In genomic region chr22:43956805-43957463, GRCh38 we compare ENCODE assay signal across 9 cellular contexts. TPM values are rescaled to one million over a fixed set of nuclear protein-coding genes. Genes with fewer than 3 reads are reported as not detected.
DNase-seq lines count a peak whose midpoint lies in the region; ATAC-seq, FAIRE-seq and TF ChIP-seq lines count a peak whose summit lies in the region.
"Had no signal": no experiment of that assay in that cellular context is flagged by ENCODE, and none has a peak within 500 bp of the region (broad histone marks: within the 10 kb centered on the region; RNA-seq: fewer than 3 reads in every experiment).

No MANE protein-coding gene starts in this region.

- H3K9me3 ChIP-seq in heart left ventricle (no peaks in the 10 kb centered on the region), liver (ENCODE audit: control insufficient read depth in 4 of 4, low read length in 3 of 4) (no peaks in the 10 kb centered on the region), kidney (ENCODE audit: control insufficient read depth in 1 of 2, low read length in 2 of 2) (no peaks in the 10 kb centered on the region)

- no peaks in the 10 kb centered on the region for H3K9me3 Mint-ChIP-seq in activated naive CD8-positive, alpha-beta T cell treated with anti-CD3 and anti-CD28 coated beads for 36 hours
- H3K9me3 Mint-ChIP-seq in type B pancreatic cell: no peaks in the 10 kb centered on the region

- in situ Hi-C loops in GM13976 (cut with MboI; ENCODE audit: low sequenced_read_pairs, unreplicated experiment): no loop called here

- TF ChIP-seq CTCF in heart left ventricle (IDR thresholded peaks at IDR 0.05) (peak in 1 of 12 donors; percentile 23), liver (IDR thresholded peaks at IDR 0.05; ENCODE audit: low read depth, low read length, missing input control) (no peak), type B pancreatic cell (conservative IDR thresholded peaks at IDR 0.05) (no peak), GM13976 (IDR thresholded peaks at IDR 0.05; ENCODE audit: borderline replicate concordance, control extremely low read depth, extremely low read depth, insufficient read depth, missing control alignments) (no peak), kidney (IDR thresholded peaks at IDR 0.05; ENCODE audit: borderline replicate concordance, extremely low read depth, insufficient read depth) (no peak)

- H3K36me3 Mint-ChIP-seq in activated naive CD8-positive, alpha-beta T cell treated with anti-CD3 and anti-CD28 coated beads for 36 hours: peaks cover 13% of the 10 kb centered on the region
- H3K36me3 Mint-ChIP-seq in type B pancreatic cell: peaks cover 3% of the 10 kb centered on the region

- H3K36me3 ChIP-seq in heart left ventricle: no peaks in the 10 kb centered on the region
- H3K36me3 ChIP-seq in liver (ENCODE audit: control insufficient read depth in 4 of 4, insufficient read depth in 3 of 4, low read depth in 1 of 4, low read length in 3 of 4): no peaks in the 10 kb centered on the region
- no peaks in the 10 kb centered on the region for H3K36me3 ChIP-seq in kidney (ENCODE audit: control insufficient read depth in 1 of 2, insufficient read depth in 2 of 2, low read length in 2 of 2)

- 61 to 70% (median 64%) methylated on average over 9 of the region's 9 CpGs for WGBS in heart left ventricle, 4 donors
- WGBS in liver: 35% methylated on average over 9 of the region's 9 CpGs

- peak overlapping the region in 9 of 12 donors; percentile 66 to 97 (median 85) for H3K4me3 ChIP-seq in heart left ventricle
- H3K4me3 ChIP-seq in liver (ENCODE audit: low read depth in 1 of 3, low read length in 3 of 3): peak overlapping the region in 1 of 3 donors; percentile 76
- H3K4me3 ChIP-seq in kidney (ENCODE audit: low read length in 2 of 2): peak overlapping the region in 1 of 2 donors; percentile 84

- TF ChIP-seq POLR2A in heart left ventricle (IDR thresholded peaks at IDR 0.05): no peak

- peaks cover 0 to 37% (median 30%) of the 10 kb centered on the region in 12 donors for H3K4me1 ChIP-seq in heart left ventricle
- peaks cover 6 to 33% (median 22%) of the 10 kb centered on the region in 4 donors for H3K4me1 ChIP-seq in liver (ENCODE audit: control insufficient read depth in 4 of 4, insufficient read depth in 4 of 4, low read length in 3 of 4)
- peaks cover 7 to 12% of the 10 kb centered on the region in 2 donors for H3K4me1 ChIP-seq in kidney (ENCODE audit: control insufficient read depth in 1 of 2, insufficient read depth in 1 of 2, low read depth in 1 of 2, low read length in 2 of 2)

- H3K27ac ChIP-seq in heart left ventricle (peak overlapping the region in 8 of 12 donors; percentile 9 to 90 (median 16)), liver (ENCODE audit: low read depth in 1 of 2, low read length in 2 of 2) (no peak overlapping the region), kidney (ENCODE audit: low read depth in 2 of 2, low read length in 2 of 2) (no peak overlapping the region)

- H3K27ac Mint-ChIP-seq in activated naive CD8-positive, alpha-beta T cell treated with anti-CD3 and anti-CD28 coated beads for 36 hours: no peak overlapping the region
- peak overlapping the region; percentile 93 for H3K27ac Mint-ChIP-seq in type B pancreatic cell

- H3K27me3 ChIP-seq in heart left ventricle: peaks cover 0 to 5% (median 0%) of the 10 kb centered on the region in 9 donors
- no peaks in the 10 kb centered on the region for H3K27me3 ChIP-seq in liver (ENCODE audit: control insufficient read depth in 4 of 4, insufficient read depth in 4 of 4, low read length in 3 of 4)

- ATAC-seq in heart left ventricle: no peak
- no peak for ATAC-seq in Right ventricle myocardium superior (ENCODE audit: poor library complexity)

- intact Hi-C loops in heart left ventricle (cut with DNase I) (no loop called here), Right ventricle myocardium superior (cut with DNase I) (no loop called here), kidney (cut with DNase I) (no loop called here)

- peak in 1 of 5 donors; percentile 37 for DNase-seq in heart left ventricle
- DNase-seq in Right ventricle myocardium superior: no peak
- DNase-seq in activated naive CD8-positive, alpha-beta T cell treated with anti-CD3 and anti-CD28 coated beads for 36 hours: no peak
- no peak for DNase-seq in type B pancreatic cell (ENCODE audit: extremely low spot score, unreplicated experiment)
- no peak for DNase-seq in GM13976 (ENCODE audit: low spot score)
- no peak for DNase-seq in kidney
- no peak for DNase-seq in NCI-H1930 (lab: John Stamatoyannopoulos, UW)
- DNase-seq: COR-L47 had no signal

- H3K4me3 Mint-ChIP-seq in activated naive CD8-positive, alpha-beta T cell treated with anti-CD3 and anti-CD28 coated beads for 36 hours: peak overlapping the region; percentile 100
- peak overlapping the region; percentile 97 for H3K4me3 Mint-ChIP-seq in type B pancreatic cell

- no peak for FAIRE-seq in kidney (lab: Jason Lieb, UNC)

- TF ChIP-seq RAD21 in liver (IDR thresholded peaks at IDR 0.05): no peak

- H3K4me1 Mint-ChIP-seq in activated naive CD8-positive, alpha-beta T cell treated with anti-CD3 and anti-CD28 coated beads for 36 hours: peaks cover 34% of the 10 kb centered on the region
- peaks cover 30% of the 10 kb centered on the region for H3K4me1 Mint-ChIP-seq in type B pancreatic cell (ENCODE audit: unreplicated experiment)

- no peaks in the 10 kb centered on the region for H3K27me3 Mint-ChIP-seq in activated naive CD8-positive, alpha-beta T cell treated with anti-CD3 and anti-CD28 coated beads for 36 hours
- no peaks in the 10 kb centered on the region for H3K27me3 Mint-ChIP-seq in type B pancreatic cell

- H3K9ac ChIP-seq in liver (ENCODE audit: low read depth in 1 of 2, low read length in 2 of 2): no peak overlapping the region
- no peak overlapping the region for H3K9ac ChIP-seq in kidney (ENCODE audit: low read length in 2 of 2)

TF ChIP-seq in liver, 16 proteins besides CTCF, POLR2A, EP300 and RAD21:
- TF ChIP-seq YY1 (IDR thresholded peaks at IDR 0.05): peak; percentile 62
- TF ChIP-seq MAX (IDR thresholded peaks at IDR 0.05): no peak
- TF ChIP-seq RXRA (IDR thresholded peaks at IDR 0.05): peak; percentile 10 to 12
- TF ChIP-seq HNF4A (conservative IDR thresholded peaks at IDR 0.05): peak in 1 of 2 donors; percentile 7
TF ChIP-seq in liver: peak in this region for 3.

RNA-seq across cellular contexts. Expression of gene SAMM50, which starts 1.7 kb away (rescaled TPM):
- 10 to 100 TPM; 53.2 to 74.8 (median 68.5) TPM for total RNA-seq in heart left ventricle
- polyA plus RNA-seq in heart left ventricle: 10 to 100 TPM; 32.5 to 54.7 TPM
- total RNA-seq in Right ventricle myocardium superior: 78.0 TPM
- total RNA-seq in activated naive CD8-positive, alpha-beta T cell treated with anti-CD3 and anti-CD28 coated beads for 36 hours: 10 to 100 TPM; 59.0 to 62.3 TPM
- total RNA-seq in liver: 10 to 100 TPM; 28.4 to 30.1 TPM
- polyA plus RNA-seq in liver: 10 to 100 TPM; 19.2 to 23.6 TPM
- total RNA-seq in type B pancreatic cell (ENCODE audit: low replicate concordance): 50.0 and 57.5 TPM in 2 replicates
- total RNA-seq in kidney: 34.9 TPM
- polyA plus RNA-seq in kidney (ENCODE audit: insufficient read depth, low read depth, low replicate concordance): 57.0 TPM

RNA-seq across cellular contexts. Expression of gene PNPLA3, which starts 33.3 kb away (rescaled TPM):
- total RNA-seq in heart left ventricle: 1 to 10 TPM in 1 of 9 donors, under 1 TPM in 3, not detected in 5; 0.16 to 1.9 (median 0.23) TPM
- under 1 TPM; 0.11 to 0.18 TPM for polyA plus RNA-seq in heart left ventricle
- total RNA-seq in Right ventricle myocardium superior: 0.22 TPM
- total RNA-seq in activated naive CD8-positive, alpha-beta T cell treated with anti-CD3 and anti-CD28 coated beads for 36 hours: under 1 TPM; 0.39 to 0.52 TPM
- 10 to 100 TPM; 29.6 to 59.1 TPM for total RNA-seq in liver
- polyA plus RNA-seq in liver: 10 to 100 TPM; 15.9 to 19.9 TPM
- 3.8 and 5.9 TPM in 2 replicates for total RNA-seq in type B pancreatic cell (ENCODE audit: low replicate concordance)
- total RNA-seq in kidney: 0.54 TPM
- polyA plus RNA-seq in kidney (ENCODE audit: insufficient read depth, low read depth, low replicate concordance): 1.2 TPM

Comparison
In these comparisons a context has a peak if more than half of its experiments do, and no peak if none do; other contexts are left out.
1. H3K27ac ChIP-seq: peak in heart left ventricle (8 of 12); none in liver (0 of 2) and kidney (0 of 2).